ENCODE assay signal across 27 cellular contexts in the genomic region with DNA sequence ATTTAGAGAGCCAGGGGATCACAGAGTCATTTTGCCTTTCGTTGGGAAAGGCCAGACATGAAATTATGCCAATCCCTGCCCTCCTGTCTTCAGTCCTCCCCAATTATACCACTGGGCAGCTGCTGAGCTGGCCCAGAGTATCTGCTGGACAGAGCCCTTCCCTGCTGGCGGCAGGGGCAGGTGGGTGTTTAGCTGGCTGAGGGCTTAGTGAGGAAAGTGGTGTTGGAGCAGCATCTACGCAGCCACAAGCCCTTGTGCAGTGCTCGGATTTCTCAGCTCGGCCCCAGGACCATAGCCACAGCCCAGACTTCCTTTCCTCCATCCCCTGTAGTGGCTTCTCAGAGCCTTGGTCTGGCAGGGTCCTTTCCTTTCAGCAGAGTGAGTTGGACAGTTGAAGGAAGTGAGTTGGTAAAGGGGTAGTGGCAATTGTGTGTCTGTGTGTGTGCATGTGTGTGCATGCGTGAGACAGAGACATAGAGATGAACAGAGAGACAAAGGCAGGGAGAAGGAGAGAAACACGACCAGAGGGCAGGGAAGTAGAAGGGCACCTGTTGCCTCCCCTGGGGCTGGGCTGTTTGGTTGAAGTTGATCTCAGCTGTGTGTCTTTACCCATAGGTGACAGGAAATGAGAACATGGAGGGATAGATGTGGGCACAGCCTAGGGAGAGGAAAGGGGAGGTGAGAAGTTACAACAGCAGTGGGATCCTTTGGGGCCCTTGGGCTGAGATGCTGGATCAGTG.
"Had no signal": no experiment of that assay in that cellular context is flagged by ENCODE, and none has a peak within 500 bp of the region (broad histone marks: within the 10 kb centered on the region; RNA-seq: fewer than 3 reads in every experiment).

No MANE protein-coding gene starts in this region.

- FAIRE-seq: colon, frontal cortex had no signal

- H3K9me3 ChIP-seq: adrenal gland, ascending aorta, neutrophil, ovary, psoas muscle, right atrium auricular region, suprapubic skin had no signal

- H3K9me3 Mint-ChIP-seq: central memory CD8-positive, alpha-beta T cell; effector memory CD8-positive, alpha-beta T cell; memory B cell; nephron had no signal

- H3K4me1 Mint-ChIP-seq: central memory CD8-positive, alpha-beta T cell; nephron had no signal

- H3K4me2 ChIP-seq: hepatocyte had no signal

- DNase-seq: activated naive CD4-positive, alpha-beta T cell; activated T-cell treated with anti-CD3 and anti-CD28 coated beads, Interleukin-2, amount 50 U/mL, for 1 hour; adrenal gland; brain microvascular endothelial cell; effector memory CD8-positive, alpha-beta T cell; glutamatergic neuron; immature natural killer cell; kidney glomerular epithelial cell; left lung; ovary; psoas muscle; stimulated activated CD4-positive, alpha-beta T cell treated with anti-CD3 and anti-CD28 coated beads, Interleukin-4, amount 100 ng/mL, for 24 hours; stomach had no signal

- H3K27me3 ChIP-seq: adrenal gland, ascending aorta, brain microvascular endothelial cell, dorsolateral prefrontal cortex, ovary, right atrium auricular region, tibial nerve had no signal

- H3K4me3 ChIP-seq: adrenal gland, ascending aorta, dorsolateral prefrontal cortex, esophagus muscularis mucosa, hepatocyte, left lung, ovary, psoas muscle, right atrium auricular region, stomach, suprapubic skin, tibial nerve had no signal

- ATAC-seq: effector memory CD8-positive, alpha-beta T cell; left lung; psoas muscle had no signal

- H3K79me2 ChIP-seq: hepatocyte had no signal

- H3K36me3 Mint-ChIP-seq: activated naive CD8-positive, alpha-beta T cell; memory B cell had no signal

- H3K4me3 Mint-ChIP-seq: activated naive CD8-positive, alpha-beta T cell; central memory CD8-positive, alpha-beta T cell; effector memory CD8-positive, alpha-beta T cell; immature natural killer cell; memory B cell; nephron had no signal

- H3K27ac ChIP-seq: adrenal gland, ascending aorta, brain microvascular endothelial cell, dorsolateral prefrontal cortex, esophagus muscularis mucosa, hepatocyte, left lung, neutrophil, ovary, psoas muscle, right atrium auricular region, stomach, suprapubic skin, tibial nerve had no signal

- H3K36me3 ChIP-seq: adrenal gland, ascending aorta, brain microvascular endothelial cell, esophagus muscularis mucosa, left lung, neutrophil, ovary, right atrium auricular region, stomach, suprapubic skin, tibial nerve had no signal

- H3K4me1 ChIP-seq: adrenal gland, ascending aorta, esophagus muscularis mucosa, left lung, psoas muscle, right atrium auricular region, stomach, suprapubic skin, tibial nerve had no signal

- H3K27ac Mint-ChIP-seq: activated naive CD8-positive, alpha-beta T cell; effector memory CD8-positive, alpha-beta T cell; memory B cell; nephron had no signal

- H2AFZ ChIP-seq: hepatocyte had no signal
